33 cellular contexts compared by ENCODE assay signal in genomic region chr9:118729981-118730380, GRCh38.
"Had no signal": no experiment of that assay in that cellular context is flagged by ENCODE, and none has a peak within 500 bp of the region (broad histone marks: within the 10 kb centered on the region; RNA-seq: fewer than 3 reads in every experiment).

No MANE protein-coding gene starts in this region.

- H3K36me3 ChIP-seq: adrenal gland, ascending aorta, brain microvascular endothelial cell, breast epithelium, cardiac muscle cell had no signal

- FAIRE-seq: astrocyte, bronchial epithelial cell had no signal

- DNase-seq: activated effector memory CD4-positive, alpha-beta T cell treated with anti-CD3 and anti-CD28 coated beads, Interleukin-2, amount 50 U/mL, for 16 hours; activated effector memory CD4-positive, alpha-beta T cell treated with Interleukin-2 at 50 U/mL for 16 hours; activated gamma-delta T cell; activated gamma-delta T cell treated with Interleukin-2 at 50 U/mL for 16 hours; activated naive CD4-positive, alpha-beta T cell; activated naive CD4-positive, alpha-beta T cell treated with anti-CD3 and anti-CD28 coated beads for 36 hours; activated naive CD4-positive, alpha-beta T cell treated with anti-CD3 and anti-CD28 coated beads, Interleukin-2, amount 10 ng/mL, durations not matched to agents 7 days and 5 days; activated naive CD4-positive, alpha-beta T cell treated with anti-CD3 and anti-CD28 coated beads, Interleukin-2, amount 50 U/mL, for 16 hours; activated naive CD4-positive, alpha-beta T cell treated with Interleukin-2 at 50 U/mL for 16 hours; activated naive CD8-positive, alpha-beta T cell treated with anti-CD3 and anti-CD28 coated beads for 36 hours; activated naive CD8-positive, alpha-beta T cell treated with anti-CD3 and anti-CD28 coated beads, Interleukin-2, amount 10 ng/mL, durations not matched to agents 7 days and 5 days; activated naive CD8-positive, alpha-beta T cell treated with anti-CD3 and anti-CD28 coated beads, Interleukin-2, amount 50 U/mL, for 24 hours; activated T-cell treated with anti-CD3 and anti-CD28 coated beads, Interleukin-2, amount 50 U/mL, for 24 hours; activated T-cell treated with anti-CD3 and anti-CD28 coated beads, Interleukin-2, amount 50 U/mL, for 4 hours; activated T-cell treated with anti-CD3 and anti-CD28 coated beads, Interleukin-2, amount 50 U/mL, for 48 hours; activated T-cell treated with anti-CD3 and anti-CD28 coated beads, Interleukin-2, amount 50 U/mL, for 72 hours; adrenal gland; amniotic stem cell; amygdala; anterior cingulate cortex; aorta; body of pancreas; brain microvascular endothelial cell; caudate nucleus; central memory CD4-positive, alpha-beta T cell; cerebellar nuclear complex had no signal

- H3K27ac ChIP-seq: adrenal gland, ascending aorta, body of pancreas, brain microvascular endothelial cell, breast epithelium, cardiac muscle cell had no signal

- H3K27me3 ChIP-seq: adrenal gland, ascending aorta, body of pancreas, brain microvascular endothelial cell, breast epithelium, cardiac muscle cell had no signal

- H3K4me1 ChIP-seq: adrenal gland, ascending aorta, body of pancreas, breast epithelium had no signal

- H3K4me3 ChIP-seq: adrenal gland, ascending aorta, body of pancreas, breast epithelium, cardiac muscle cell had no signal

- ATAC-seq: activated naive CD4-positive, alpha-beta T cell treated with anti-CD3 and anti-CD28 coated beads, Interleukin-2, amount 50 U/mL, for 72 hours; activated naive CD8-positive, alpha-beta T cell treated with anti-CD3 and anti-CD28 coated beads, Interleukin-2, amount 50 U/mL, for 24 hours; activated T-cell treated with anti-CD3 and anti-CD28 coated beads, Interleukin-2, amount 50 U/mL, for 4 hours; activated T-cell treated with anti-CD3 and anti-CD28 coated beads, Interleukin-2, amount 50 U/mL, for 72 hours; activated T-helper 17 cell treated with anti-CD3 and anti-CD28 coated beads, Interleukin-2, amount 50 U/mL, for 72 hours; body of pancreas had no signal

- H3K9me3 ChIP-seq: adrenal gland, ascending aorta, body of pancreas had no signal
